ENCODE assay signal across 18 cellular contexts in the genomic region with DNA sequence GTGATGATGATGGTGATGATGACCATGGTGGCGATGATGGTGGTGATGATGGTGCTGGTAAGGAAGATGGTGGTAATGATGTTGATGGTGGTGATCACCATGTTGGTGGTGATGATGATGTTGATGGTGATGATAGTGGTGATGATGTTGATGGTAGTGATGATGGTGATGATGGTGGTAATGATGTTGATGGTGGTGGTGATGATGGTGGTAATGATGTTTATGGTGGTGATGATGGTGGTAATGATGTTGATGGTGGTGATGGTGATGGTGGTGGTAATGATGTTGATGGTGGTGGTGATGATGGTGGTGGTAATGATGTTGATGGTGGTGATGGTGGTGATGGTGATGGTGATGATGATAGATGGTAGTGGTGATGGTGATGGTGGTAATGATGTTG. TPM values are rescaled to one million over a fixed set of nuclear protein-coding genes. Genes with fewer than 3 reads are reported as not detected.
DNase-seq lines count a peak whose midpoint lies in the region; ATAC-seq, FAIRE-seq and TF ChIP-seq lines count a peak whose summit lies in the region.
"Had no signal": no experiment of that assay in that cellular context is flagged by ENCODE, and none has a peak within 500 bp of the region (broad histone marks: within the 10 kb centered on the region; RNA-seq: fewer than 3 reads in every experiment).

No MANE protein-coding gene starts in this region.

- TF ChIP-seq POLR2A in GM12891 (IDR thresholded peaks at IDR 0.05; ENCODE audit: low read depth, low read length), result no peak
- TF ChIP-seq POLR2A in IMR-90 (IDR thresholded peaks at IDR 0.05; ENCODE audit: low read depth, low read length), result no peak
- no peak for TF ChIP-seq POLR2A in H1 (IDR thresholded peaks at IDR 0.05; ENCODE audit: control extremely low read depth in 1 of 2, low read depth in 2 of 2, low read length in 2 of 2)
- no peak for TF ChIP-seq POLR2A in spleen (IDR thresholded peaks at IDR 0.05)

- peaks cover 34% of the 10 kb centered on the region for H3K27me3 ChIP-seq in IMR-90 (ENCODE audit: control insufficient read depth, insufficient read depth, low read length)
- no peaks in the 10 kb centered on the region for H3K27me3 ChIP-seq in H1 (replicated peaks in 1 of 4; ENCODE audit: control insufficient read depth in 3 of 4, extremely low read depth in 1 of 4, insufficient read depth in 3 of 4, low read length in 3 of 4)
- H3K27me3 ChIP-seq in spleen (replicated peaks in 1 of 7), result peaks cover 0 to 12% (median 0%) of the 10 kb centered on the region in 7 donors
- no peaks in the 10 kb centered on the region for H3K27me3 ChIP-seq in CD8-positive, alpha-beta memory T cell (ENCODE audit: insufficient read depth, low read length, poor library complexity, severe bottlenecking)
- H3K27me3 ChIP-seq: BLaER1 had no signal

- H3K9me3 Mint-ChIP-seq in activated CD8-positive, alpha-beta T cell treated with anti-CD3 and anti-CD28 coated beads for 36 hours, result no peaks in the 10 kb centered on the region
- H3K9me3 Mint-ChIP-seq in CD8-positive, alpha-beta memory T cell, result no peaks in the 10 kb centered on the region
- H3K9me3 Mint-ChIP-seq: CD4-positive, alpha-beta memory T cell had no signal

- H3K27me3 Mint-ChIP-seq in activated CD8-positive, alpha-beta T cell treated with anti-CD3 and anti-CD28 coated beads for 36 hours, result no peaks in the 10 kb centered on the region
- H3K27me3 Mint-ChIP-seq in CD8-positive, alpha-beta memory T cell, result no peaks in the 10 kb centered on the region
- H3K27me3 Mint-ChIP-seq: CD4-positive, alpha-beta memory T cell had no signal

- H4K20me1 ChIP-seq in IMR-90 (ENCODE audit: insufficient read depth, low read length) (no peaks in the 10 kb centered on the region), H1 (replicated peaks in 1 of 2; ENCODE audit: control insufficient read depth in 1 of 2, insufficient read depth in 2 of 2, low read length in 2 of 2) (peaks cover 0 to 9% of the 10 kb centered on the region in 2 experiments), OCI-LY7 (ENCODE audit: insufficient read depth, low read length) (no peaks in the 10 kb centered on the region)
- H4K20me1 ChIP-seq: BLaER1 had no signal

- H3K23ac ChIP-seq in IMR-90 (ENCODE audit: low read depth, low read length), result no peak overlapping the region
- H3K23ac ChIP-seq in H1 (ENCODE audit: insufficient read length), result no peak overlapping the region

- H3K4ac ChIP-seq in IMR-90 (ENCODE audit: low read depth, low read length) (no peak overlapping the region), H1 (replicated peaks; ENCODE audit: insufficient read length, low read depth, low read length) (no peak overlapping the region)

- in situ Hi-C loops in IMR-90 (cut with MboI; ENCODE audit: low sequenced_read_pairs), result no loop called here

- DNase-seq in GM12891 (ENCODE audit: insufficient read length, low spot score), result no peak
- no peak for DNase-seq in IMR-90
- no peak for DNase-seq in H1 (ENCODE audit: low read depth in 1 of 2, low spot score in 2 of 2)
- DNase-seq in spleen, result peak; percentile 9
- DNase-seq in OCI-LY7 (ENCODE audit: low spot score), result no peak
- DNase-seq in activated CD8-positive, alpha-beta T cell treated with anti-CD3 and anti-CD28 coated beads for 36 hours, result no peak
- no peak for DNase-seq in CD8-positive, alpha-beta memory T cell
- DNase-seq: 8988T; Calu3; CD4-positive, alpha-beta memory T cell; DMS79 treated with DMSO at 0.1 percent for 48 hours; GF-D8; H7 had no signal

- no peak overlapping the region for H3K56ac ChIP-seq in IMR-90 (ENCODE audit: extremely low read depth, insufficient read depth, low read length)
- H3K56ac ChIP-seq in H1 (replicated peaks; ENCODE audit: insufficient read length, low read depth, low read length), result peak overlapping the region; percentile 100

- no peaks in the 10 kb centered on the region; the same call in 1 of the 2 replicates for H3K9me3 ChIP-seq in IMR-90 (ENCODE audit: control insufficient read depth, insufficient read depth, low read length)
- H3K9me3 ChIP-seq in H1 (ENCODE audit: insufficient read depth in 2 of 2, low read depth in 1 of 2, low read length in 1 of 2), result peaks cover 0 to 3% of the 10 kb centered on the region in 2 experiments; a peak in 1 of 4 replicates
- no peaks in the 10 kb centered on the region for H3K9me3 ChIP-seq in spleen
- H3K9me3 ChIP-seq in OCI-LY7 (ENCODE audit: low read length), result no peaks in the 10 kb centered on the region
- H3K9me3 ChIP-seq in CD8-positive, alpha-beta memory T cell (ENCODE audit: low read length), result no peaks in the 10 kb centered on the region

- no peak overlapping the region for H3K4me3 Mint-ChIP-seq in activated CD8-positive, alpha-beta T cell treated with anti-CD3 and anti-CD28 coated beads for 36 hours
- H3K4me3 Mint-ChIP-seq in CD8-positive, alpha-beta memory T cell, result no peak overlapping the region
- H3K4me3 Mint-ChIP-seq: CD14-positive monocyte; CD4-positive, alpha-beta memory T cell; GM23338 had no signal

- H2BK15ac ChIP-seq in IMR-90 (ENCODE audit: low read depth, low read length) (no peak overlapping the region), H1 (ENCODE audit: low read length) (no peak overlapping the region)

- TF ChIP-seq EP300 in H1 (IDR thresholded peaks at IDR 0.05; ENCODE audit: borderline replicate concordance in 1 of 2, low read depth in 2 of 2, low read length in 2 of 2), result no peak

- ATAC-seq in IMR-90 (ENCODE audit: low read depth), result no peak
- ATAC-seq in activated CD8-positive, alpha-beta T cell treated with anti-CD3 and anti-CD28 coated beads for 36 hours, result no peak
- ATAC-seq: GM23338, HCT116 had no signal

- H3K4me1 Mint-ChIP-seq in activated CD8-positive, alpha-beta T cell treated with anti-CD3 and anti-CD28 coated beads for 36 hours (ENCODE audit: low read depth), result peaks cover 12% of the 10 kb centered on the region
- peaks cover 11 to 24% (median 16%) of the 10 kb centered on the region in 3 donors for H3K4me1 Mint-ChIP-seq in CD8-positive, alpha-beta memory T cell
- H3K4me1 Mint-ChIP-seq: CD14-positive monocyte, GM23338 had no signal

- TF ChIP-seq CTCF in IMR-90 (conservative IDR thresholded peaks at IDR 0.05; ENCODE audit: low read depth, low read length) (no peak), H1 (IDR thresholded peaks at IDR 0.05; ENCODE audit: control extremely low read depth in 1 of 3, insufficient read depth in 1 of 3, low read depth in 1 of 3, low read length in 3 of 3) (no peak), spleen (IDR thresholded peaks at IDR 0.05 in 8 of 11, conservative IDR thresholded peaks at IDR 0.05 in 3 of 11) (no peak), OCI-LY7 (conservative IDR thresholded peaks at IDR 0.05; ENCODE audit: low read length) (no peak)
- TF ChIP-seq CTCF in activated CD8-positive, alpha-beta T cell treated with anti-CD3 and anti-CD28 coated beads for 36 hours (IDR thresholded peaks at IDR 0.05), result no peak

- H3K18ac ChIP-seq in IMR-90 (ENCODE audit: low read depth, low read length) (no peak overlapping the region), H1 (ENCODE audit: extremely low read depth, low read length) (no peak overlapping the region)

- no peak overlapping the region; the same call in 1 of the 2 replicates for H2BK12ac ChIP-seq in H1 (ENCODE audit: low read depth, low read length)

- H2AFZ ChIP-seq in IMR-90 (replicated peaks; ENCODE audit: low read length, poor library complexity) (no peak overlapping the region), H1 (ENCODE audit: low read length) (no peak overlapping the region), OCI-LY7 (ENCODE audit: low read length) (no peak overlapping the region)
- H2AFZ ChIP-seq: GM23338 had no signal

- H3K36me3 Mint-ChIP-seq in activated CD8-positive, alpha-beta T cell treated with anti-CD3 and anti-CD28 coated beads for 36 hours (ENCODE audit: low read depth), result no peaks in the 10 kb centered on the region
- H3K36me3 Mint-ChIP-seq in CD8-positive, alpha-beta memory T cell, result no peaks in the 10 kb centered on the region
- H3K36me3 Mint-ChIP-seq: CD14-positive monocyte; CD4-positive, alpha-beta memory T cell had no signal

- dilution Hi-C loops in IMR-90 (cut with HindIII; ENCODE audit: low sequenced_read_pairs, unreplicated experiment), result no loop called here

- H3K4me1 ChIP-seq in IMR-90 (ENCODE audit: control insufficient read depth, insufficient read depth, low read length) (no peaks in the 10 kb centered on the region), H1 (replicated peaks in 1 of 4; ENCODE audit: control insufficient read depth in 3 of 4, insufficient read depth in 4 of 4, low read length in 3 of 4) (no peaks in the 10 kb centered on the region), spleen (peaks cover 0 to 9% (median 1%) of the 10 kb centered on the region in 6 donors), OCI-LY7 (ENCODE audit: insufficient read depth, low read length, poor library complexity, severe bottlenecking) (no peaks in the 10 kb centered on the region)
- peaks cover 7% of the 10 kb centered on the region for H3K4me1 ChIP-seq in CD8-positive, alpha-beta memory T cell (ENCODE audit: insufficient read depth, low read length)

- H3K9me2 ChIP-seq in OCI-LY7 (ENCODE audit: insufficient read depth, low read length), result no peaks in the 10 kb centered on the region

- no peak overlapping the region for H3K27ac Mint-ChIP-seq in activated CD8-positive, alpha-beta T cell treated with anti-CD3 and anti-CD28 coated beads for 36 hours
- no peak overlapping the region for H3K27ac Mint-ChIP-seq in CD8-positive, alpha-beta memory T cell
- H3K27ac Mint-ChIP-seq: CD14-positive monocyte; CD4-positive, alpha-beta memory T cell; GM23338 had no signal

- no peak overlapping the region for H2BK120ac ChIP-seq in IMR-90 (ENCODE audit: low read depth, low read length)
- H2BK120ac ChIP-seq in H1 (replicated peaks; ENCODE audit: low read depth, low read length), result peak overlapping the region; percentile 33

- FAIRE-seq in GM12891 (lab: Jason Lieb, UNC), result peak; percentile 26
- FAIRE-seq in H1 (lab: Jason Lieb, UNC), result no peak
- FAIRE-seq: GM19239 had no signal

- H3K36me3 ChIP-seq in IMR-90 (ENCODE audit: control insufficient read depth, insufficient read depth, low read length), result no peaks in the 10 kb centered on the region
- H3K36me3 ChIP-seq in H1 (ENCODE audit: control insufficient read depth in 2 of 4, insufficient read depth in 4 of 4, low read length in 3 of 4), result no peaks in the 10 kb centered on the region
- no peaks in the 10 kb centered on the region for H3K36me3 ChIP-seq in spleen
- H3K36me3 ChIP-seq in OCI-LY7 (ENCODE audit: insufficient read depth, low read length), result no peaks in the 10 kb centered on the region
- no peaks in the 10 kb centered on the region for H3K36me3 ChIP-seq in CD8-positive, alpha-beta memory T cell (ENCODE audit: insufficient read depth, low read length)
- H3K36me3 ChIP-seq: BLaER1 had no signal

- H3K79me2 ChIP-seq in H1 (ENCODE audit: control insufficient read depth in 1 of 2, insufficient read depth in 2 of 2, low read length in 2 of 2) (no peaks in the 10 kb centered on the region; a peak in 1 of 4 replicates), OCI-LY7 (ENCODE audit: insufficient read depth, low read depth, low read length) (no peaks in the 10 kb centered on the region)

- 100% methylated on average over 1 of the region's 1 CpG; no CpG with 5 or more reads in 1 of the 2 experiments for WGBS in IMR-90 (ENCODE audit: extremely low coverage in 2 of 2, insufficient read length in 1 of 2), 2 experiments
- WGBS in H1 (ENCODE audit: extremely low coverage in 1 of 2, insufficient coverage in 1 of 2, insufficient read length in 1 of 2, insufficient replicate concordance in 2 of 2, low coverage in 1 of 2, low lambda C conversion rate in 2 of 2, missing lambda C conversion rate in 1 of 2), 2 experiments, result 86% methylated on average over 1 of the region's 1 CpG; no CpG with 5 or more reads in 1 of the 2 experiments
- WGBS in spleen, 5 donors, result 97 to 100% (median 98%) methylated on average over 1 of the region's 1 CpG

- H3K4me2 ChIP-seq in IMR-90 (ENCODE audit: low read depth, low read length) (no peak overlapping the region), H1 (ENCODE audit: insufficient read depth in 1 of 2, low read depth in 2 of 2, low read length in 2 of 2) (no peak overlapping the region), OCI-LY7 (ENCODE audit: low read length) (no peak overlapping the region)
- H3K4me2 ChIP-seq: GM23338 had no signal

- no peak overlapping the region for H4K91ac ChIP-seq in IMR-90 (ENCODE audit: insufficient read depth, low read depth, low read length)
- peak overlapping the region; percentile 74 for H4K91ac ChIP-seq in H1 (replicated peaks; ENCODE audit: insufficient read length, low read length)

- no peak overlapping the region for H4K8ac ChIP-seq in IMR-90 (ENCODE audit: low read depth in 2 of 2, low read length in 2 of 2)
- H4K8ac ChIP-seq in H1 (ENCODE audit: extremely low read depth, insufficient read depth, low read length), result no peak overlapping the region; the same call in 1 of the 2 replicates

- no peak overlapping the region for H3K27ac ChIP-seq in IMR-90 (ENCODE audit: insufficient read depth, low read length)
- no peak overlapping the region for H3K27ac ChIP-seq in H1 (ENCODE audit: low read depth, low read length)
- H3K27ac ChIP-seq in spleen, result no peak overlapping the region
- no peak overlapping the region for H3K27ac ChIP-seq in OCI-LY7 (ENCODE audit: low read depth, low read length, poor library complexity, severe bottlenecking)
- H3K27ac ChIP-seq in CD8-positive, alpha-beta memory T cell (ENCODE audit: low read depth, low read length), result no peak overlapping the region

- TF ChIP-seq RAD21 in IMR-90 (IDR thresholded peaks at IDR 0.05; ENCODE audit: low read length), result no peak
- TF ChIP-seq RAD21 in H1 (IDR thresholded peaks at IDR 0.05 in 1 of 2, conservative IDR thresholded peaks at IDR 0.05 in 1 of 2; ENCODE audit: low read depth in 2 of 2, low read length in 2 of 2), result no peak

- intact Hi-C loops in IMR-90 (cut with micrococcal nuclease), result no loop called here
- intact Hi-C loops in spleen (cut with DNase I; ENCODE audit: low total_unique reads), result no loop called here
- intact Hi-C loops in OCI-LY7 (cut with micrococcal nuclease; ENCODE audit: unreplicated experiment), result no loop called here
- intact Hi-C loops in activated CD8-positive, alpha-beta T cell treated with anti-CD3 and anti-CD28 coated beads for 36 hours (cut with micrococcal nuclease), result no loop called here

- H2AK5ac ChIP-seq in IMR-90 (ENCODE audit: low read depth, low read length) (peak overlapping the region; percentile 39), H1 (ENCODE audit: low read depth, low read length) (peak overlapping the region; percentile 65; the same call in 1 of the 2 replicates)

- CTCF ChIA-PET in IMR-90 (lab: Yijun Ruan, JAX) (no interaction called here), H1 (lab: Charles Lee; ENCODE audit: partially characterized antibody) (interaction anchor here (0.9 to 1.2 kb wide), 5 partner anchors 13 to 135 kb away, joined by 3 to 4 read pairs (median 3); no protein-coding TSS in a partner anchor), OCI-LY7 (lab: Charles Lee; ENCODE audit: unreplicated experiment) (no interaction called here)
- CTCF ChIA-PET in activated CD8-positive, alpha-beta T cell treated with anti-CD3 and anti-CD28 coated beads for 36 hours (lab: Charles Lee), result no interaction called here
- CTCF ChIA-PET in CD8-positive, alpha-beta memory T cell (lab: Charles Lee), result no interaction called here

- BruUV-seq in IMR-90 (replicated peaks; lab: Mats Ljungman, UMichigan), result no TSS peak
- BruUV-seq in OCI-LY7 (replicated peaks; lab: Mats Ljungman, UMichigan), result no TSS peak

- peaks cover 8% of the 10 kb centered on the region; the same call in 1 of the 2 replicates for H3K23me2 ChIP-seq in H1 (ENCODE audit: low read depth, low read length)

- POLR2A ChIA-PET in IMR-90 (lab: Charles Lee; ENCODE audit: unreplicated experiment) (no interaction called here), H1 (lab: Charles Lee; ENCODE audit: partially characterized antibody) (no interaction called here), OCI-LY7 (lab: Charles Lee) (no interaction called here)
- POLR2A ChIA-PET in activated CD8-positive, alpha-beta T cell treated with anti-CD3 and anti-CD28 coated beads for 36 hours (lab: Charles Lee), result no interaction called here
- POLR2A ChIA-PET in CD8-positive, alpha-beta memory T cell (lab: Charles Lee), result no interaction called here

- H3K4me3 ChIP-seq in IMR-90 (ENCODE audit: insufficient read depth, low read depth, low read length), result no peak overlapping the region
- no peak overlapping the region for H3K4me3 ChIP-seq in H1 (ENCODE audit: extremely low read depth in 1 of 4, insufficient read depth in 2 of 4, low read depth in 3 of 4, low read length in 4 of 4)
- no peak overlapping the region for H3K4me3 ChIP-seq in spleen
- H3K4me3 ChIP-seq in OCI-LY7 (ENCODE audit: low read depth, low read length, poor library complexity, severe bottlenecking), result no peak overlapping the region
- no peak overlapping the region for H3K4me3 ChIP-seq in CD8-positive, alpha-beta memory T cell (ENCODE audit: low read length)
- H3K4me3 ChIP-seq: BLaER1, GM23338 had no signal

- H3K14ac ChIP-seq in IMR-90 (replicated peaks; ENCODE audit: low read depth, low read length) (no peak overlapping the region), H1 (ENCODE audit: insufficient read length) (no peak overlapping the region)

- H2BK5ac ChIP-seq in IMR-90 (ENCODE audit: low read depth, low read length, poor library complexity, severe bottlenecking) (peak overlapping the region; percentile 80), H1 (ENCODE audit: low read depth, low read length) (no peak overlapping the region)

- H4K5ac ChIP-seq in IMR-90 (ENCODE audit: low read depth, low read length) (no peak overlapping the region), H1 (ENCODE audit: insufficient read length, low read depth, low read length) (no peak overlapping the region)

- H2BK20ac ChIP-seq in IMR-90 (ENCODE audit: low read depth, low read length) (no peak overlapping the region), H1 (ENCODE audit: low read length) (no peak overlapping the region)

- H3K79me1 ChIP-seq in IMR-90 (ENCODE audit: low read depth in 1 of 2, low read length in 2 of 2) (no peaks in the 10 kb centered on the region), H1 (ENCODE audit: low read depth, low read length) (no peaks in the 10 kb centered on the region)

- H3K9me1 ChIP-seq in IMR-90 (ENCODE audit: insufficient read depth, low read length), result no peaks in the 10 kb centered on the region

- H3K9ac ChIP-seq in IMR-90 (ENCODE audit: low read depth, low read length), result no peak overlapping the region
- H3K9ac ChIP-seq in H1 (replicated peaks in 1 of 4; ENCODE audit: extremely low read depth in 1 of 4, low read depth in 3 of 4, low read length in 3 of 4), result no peak overlapping the region
- H3K9ac ChIP-seq: BLaER1 had no signal

- no peak overlapping the region for H2AK9ac ChIP-seq in IMR-90 (replicated peaks; ENCODE audit: low read depth, low read length, poor library complexity)

RNA-seq across cellular contexts. Expression of a gene that starts 20.7 kb away (rescaled TPM):
- polyA plus RNA-seq in GM12891 (2012; ENCODE audit: low read depth, missing spikeins), result 28.3 TPM
- total RNA-seq in IMR-90 (2012; rRNA removed) (7.5 and 8.1 TPM in 2 replicates), spleen (100 to 1,000 TPM in 2 of 7 donors, 10 to 100 TPM in 5; 67.7 to 116 (median 95.6) TPM), OCI-LY7 (2022) (0.40 and 0.44 TPM in 2 replicates)
- polyA plus RNA-seq in IMR-90 (2012; rRNA removed) (17.9 and 19.0 TPM in 2 replicates), H1 (2011; rRNA removed) (9.8 and 21.0 TPM in 2 replicates), spleen (10 to 100 TPM; 10.9 to 40.4 (median 11.9) TPM)
- polyA plus RNA-seq in IMR-90 (2012; cell fraction: cytosol; rRNA removed), result 7.8 and 17.6 TPM in 2 replicates
- 11.2 and 21.7 TPM in 2 replicates for polyA plus RNA-seq in IMR-90 (2012; cell fraction: nucleus; rRNA removed; ENCODE audit: low replicate concordance)
- total RNA-seq in H1 (2021; fragmentation: NEBNext Ultra II Directional; extraction: Animal tissue kit (Norgen Biotek cat#: 25700)), result 28.1 and 29.4 TPM in 2 replicates
- polyA plus RNA-seq in H1 (2011; cell fraction: cytosol; rRNA removed), result 14.3 TPM
- 27.1 TPM for polyA plus RNA-seq in H1 (2011; cell fraction: nucleus; rRNA removed)
- 14.2 to 23.4 TPM (median 21.5 TPM) in 4 replicates for polyA plus RNA-seq in H1 (2012, experiment 1 of 2)
- 17.1 TPM for polyA plus RNA-seq in H1 (2012, experiment 2 of 2)
- polyA plus RNA-seq in H1 (2013, experiment 1 of 2), result 14.4 TPM
- polyA plus RNA-seq in H1 (2013, experiment 2 of 2), result 14.7 TPM
- polyA minus RNA-seq in H1 (2011; rRNA and poly(A)+ RNA removed), result 9.7 and 12.2 TPM in 2 replicates
- polyA minus RNA-seq in H1 (2011; cell fraction: cytosol; rRNA and poly(A)+ RNA removed), result 14.5 TPM
- polyA minus RNA-seq in H1 (2011; cell fraction: nucleus; rRNA and poly(A)+ RNA removed), result 13.4 TPM
- total RNA-seq in OCI-LY7 (2014; rRNA removed; shearing (Covaris generic)), result 0.05 and 0.25 TPM in 2 replicates
- total RNA-seq in activated CD8-positive, alpha-beta T cell treated with anti-CD3 and anti-CD28 coated beads for 36 hours, result 10 to 100 TPM; 23.2 to 23.8 TPM
- 1 to 10 TPM; 9.9 to 10.0 TPM for total RNA-seq in CD8-positive, alpha-beta memory T cell
- polyA plus RNA-seq in CD8-positive, alpha-beta memory T cell, result 2.1 TPM
